ENCODE assay signal across 7 cellular contexts in the genomic region with DNA sequence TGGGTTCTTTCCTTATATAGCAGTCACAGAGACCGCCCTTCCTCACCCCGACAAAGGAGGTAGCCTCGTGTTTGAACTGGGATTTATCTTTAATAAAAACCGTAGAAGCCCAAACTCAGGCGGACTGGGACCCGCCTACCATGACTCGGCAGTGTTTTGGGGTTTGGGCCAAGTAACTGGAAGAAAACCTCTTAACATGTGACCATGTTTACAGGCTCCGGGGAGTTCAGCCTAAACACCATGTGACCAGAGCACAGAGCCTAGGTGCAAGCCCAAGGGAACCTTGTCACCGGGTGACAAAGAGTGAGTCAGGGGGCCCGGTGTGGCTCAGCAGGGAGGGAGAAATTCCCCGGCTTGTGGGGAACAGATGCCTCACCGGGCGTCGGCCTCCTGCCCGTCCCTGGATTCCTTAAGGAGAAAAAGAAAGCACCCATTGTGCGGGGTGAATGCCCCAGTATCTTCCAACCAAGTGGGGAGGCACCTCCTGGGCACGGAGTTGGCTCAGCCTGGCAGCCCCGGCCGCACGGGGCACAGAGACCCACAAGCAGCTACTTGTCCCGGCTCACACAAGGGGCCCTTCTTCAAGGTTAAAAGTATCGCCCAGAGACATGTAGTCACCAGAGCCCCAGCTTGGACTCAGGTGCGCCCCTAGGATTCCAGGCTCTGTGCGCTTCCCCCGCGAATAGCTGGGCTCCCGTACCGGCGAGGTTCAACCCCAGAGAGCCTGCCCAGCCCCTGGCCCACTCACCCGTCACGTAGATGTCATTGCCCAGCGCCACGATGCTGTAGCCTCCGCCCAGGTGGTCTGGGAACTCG. TPM values are rescaled to one million over a fixed set of nuclear protein-coding genes. Genes with fewer than 3 reads are reported as not detected.
DNase-seq lines count a peak whose midpoint lies in the region; ATAC-seq, FAIRE-seq and TF ChIP-seq lines count a peak whose summit lies in the region.

No MANE protein-coding gene starts in this region.

- H3K27me3 ChIP-seq in subcutaneous abdominal adipose tissue (ENCODE audit: control insufficient read depth in 5 of 5, insufficient read depth in 4 of 5, low read length in 5 of 5): no peaks in the 10 kb centered on the region

- H3K4me3 ChIP-seq in fibroblast of the aortic adventitia (ENCODE audit: low read depth, low read length) (peak overlapping the region; percentile 99), subcutaneous abdominal adipose tissue (ENCODE audit: low read depth in 1 of 5, low read length in 5 of 5) (peak overlapping the region; percentile 93 to 99 (median 96))

- CTCF ChIA-PET in RWPE1 (lab: Yijun Ruan, JAX): interaction anchor here (0.5 to 2.0 kb wide), 4 partner anchors 10 to 468 kb away, joined by 3 to 7 read pairs (median 4); a partner anchor contains a TSS

- POLR2A ChIA-PET in RWPE1 (lab: Yijun Ruan, JAX; ENCODE audit: low non-redundant PET): interaction anchor here (0.6 to 2.1 kb wide), 3 partner anchors 15 to 1416 kb away, joined by 3 to 8 read pairs (median 3); no protein-coding TSS in a partner anchor

- H3K9me3 ChIP-seq in subcutaneous abdominal adipose tissue (ENCODE audit: control insufficient read depth in 5 of 5, low read length in 5 of 5): no peaks in the 10 kb centered on the region

- peak; percentile 64 for FAIRE-seq in GM12891 (lab: Jason Lieb, UNC)

- peak overlapping the region; percentile 85 to 99 (median 98) for H3K9ac ChIP-seq in subcutaneous abdominal adipose tissue (ENCODE audit: low read length in 5 of 5)

- TF ChIP-seq CTCF in RWPE1 (conservative IDR thresholded peaks at IDR 0.05; ENCODE audit: low read depth) (no peak), fibroblast of the aortic adventitia (IDR thresholded peaks at IDR 0.05; ENCODE audit: insufficient read depth, low read length) (no peak), nephron progenitor cell (IDR thresholded peaks at IDR 0.05) (no peak)

- H3K4me1 ChIP-seq in subcutaneous abdominal adipose tissue (ENCODE audit: control insufficient read depth in 5 of 5, insufficient read depth in 5 of 5, low read length in 5 of 5): peaks cover 19 to 84% (median 67%) of the 10 kb centered on the region in 5 donors

- peak; percentile 28 for ATAC-seq in HG03135 (IDR thresholded peaks at IDR 0.05; ENCODE audit: unreplicated experiment)

- H3K27ac Mint-ChIP-seq in nephron progenitor cell: peak overlapping the region; percentile 11

- H3K9me3 Mint-ChIP-seq in nephron progenitor cell: no peaks in the 10 kb centered on the region

- peaks cover 71% of the 10 kb centered on the region for H3K4me1 Mint-ChIP-seq in nephron progenitor cell

- H3K36me3 Mint-ChIP-seq in nephron progenitor cell (ENCODE audit: low read depth): peaks cover 4% of the 10 kb centered on the region

- H3K36me3 ChIP-seq in subcutaneous abdominal adipose tissue (ENCODE audit: control insufficient read depth in 5 of 5, insufficient read depth in 5 of 5, low read length in 5 of 5): peaks cover 0 to 31% (median 22%) of the 10 kb centered on the region in 5 donors

- TF ChIP-seq POLR2A in GM12891 (IDR thresholded peaks at IDR 0.05; ENCODE audit: low read depth, low read length): 0 out of 2 replicates have a peak, but pooled peaks have one; percentile 26

- H3K4me3 Mint-ChIP-seq in nephron progenitor cell: peak overlapping the region; percentile 90

- H3K27me3 Mint-ChIP-seq in nephron progenitor cell (ENCODE audit: low read depth, poor library complexity): peaks cover 2% of the 10 kb centered on the region

- DNase-seq in GM12891 (ENCODE audit: insufficient read length, low spot score) (no peak), RWPE1 (ENCODE audit: low spot score) (peak; percentile 92), fibroblast of the aortic adventitia (ENCODE audit: low read depth) (peak; percentile 96), nephron progenitor cell (peak; percentile 39)
- peak; percentile 93 for DNase-seq in activated effector memory CD4-positive, alpha-beta T cell treated with anti-CD3 and anti-CD28 coated beads, Interleukin-2, amount 50 U/mL, for 16 hours

- H3K27ac ChIP-seq in RWPE1 (peak overlapping the region; percentile 98), subcutaneous abdominal adipose tissue (ENCODE audit: low read depth, low read length) (peak overlapping the region; percentile 100)

TF ChIP-seq in GM12891, 5 proteins besides CTCF, POLR2A, EP300 and RAD21:
- TF ChIP-seq POLR2AphosphoS5 (IDR thresholded peaks at IDR 0.05; ENCODE audit: low read depth, low read length): no peak
- 0 out of 2 replicates have a peak, but pooled peaks have one; percentile 21 for TF ChIP-seq TAF1 (IDR thresholded peaks at IDR 0.05; ENCODE audit: low read depth, low read length)
TF ChIP-seq in GM12891: peak in this region for 1.

RNA-seq across cellular contexts. Expression of a gene that starts 1.4 kb away (rescaled TPM):
- 6.0 TPM for polyA plus RNA-seq in GM12891 (2012; ENCODE audit: low read depth, missing spikeins)
- total RNA-seq in fibroblast of the aortic adventitia (ENCODE audit: low replicate concordance): 40.8 and 78.4 TPM in 2 replicates

RNA-seq across cellular contexts. Expression of a gene that starts 12.3 kb away (rescaled TPM):
- polyA plus RNA-seq in GM12891 (2012; ENCODE audit: low read depth, missing spikeins): 11.0 TPM
- 14.7 and 24.3 TPM in 2 replicates for total RNA-seq in fibroblast of the aortic adventitia (ENCODE audit: low replicate concordance)

RNA-seq across cellular contexts. Expression of a gene that starts 21.5 kb away (rescaled TPM):
- polyA plus RNA-seq in GM12891 (2012; ENCODE audit: low read depth, missing spikeins): 14.1 TPM
- 7.7 and 26.4 TPM in 2 replicates for total RNA-seq in fibroblast of the aortic adventitia (ENCODE audit: low replicate concordance)

RNA-seq across cellular contexts. Expression of a gene that starts 23.4 kb away (rescaled TPM):
- 13.1 TPM for polyA plus RNA-seq in GM12891 (2012; ENCODE audit: low read depth, missing spikeins)
- 9.2 and 11.3 TPM in 2 replicates for total RNA-seq in fibroblast of the aortic adventitia (ENCODE audit: low replicate concordance)

RNA-seq across cellular contexts. Expression of a gene that starts 46.1 kb away (rescaled TPM):
- polyA plus RNA-seq in GM12891 (2012; ENCODE audit: low read depth, missing spikeins): 0.21 TPM
- not detected in 2 replicates for total RNA-seq in fibroblast of the aortic adventitia (ENCODE audit: low replicate concordance)
